In the genomic region with DNA sequence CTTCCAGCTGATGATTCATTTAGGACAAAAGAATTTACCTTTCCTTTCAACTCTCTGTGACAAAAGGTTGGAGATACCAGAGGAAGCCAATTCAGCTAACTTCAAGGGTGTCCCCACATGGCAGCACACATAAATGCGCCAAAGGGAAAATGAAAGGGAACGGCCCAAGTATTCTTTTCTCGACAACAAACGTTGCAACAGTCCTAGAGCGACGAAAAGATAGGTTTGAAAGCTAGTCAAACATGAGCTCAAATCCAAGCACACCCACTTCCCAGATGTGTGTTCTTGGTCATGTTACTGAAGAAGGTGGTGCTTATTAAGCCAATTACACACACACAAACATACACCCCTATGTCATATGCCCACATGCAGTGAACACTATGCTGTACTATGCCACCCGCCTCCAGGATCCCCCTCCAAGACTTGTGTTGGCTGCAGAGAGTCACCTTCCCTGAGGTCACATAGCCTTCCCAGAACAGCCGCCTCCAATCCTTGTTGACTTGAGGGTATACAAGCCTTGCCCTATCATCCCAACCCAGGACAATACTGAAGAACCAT, we compare ENCODE assay signal across 20 cellular contexts. TPM values are rescaled to one million over a fixed set of nuclear protein-coding genes. Genes with fewer than 3 reads are reported as not detected.
DNase-seq lines count a peak whose midpoint lies in the region; ATAC-seq and TF ChIP-seq lines count a peak whose summit lies in the region.
"Had no signal": no experiment of that assay in that cellular context is flagged by ENCODE, and none has a peak within 500 bp of the region (broad histone marks: within the 10 kb centered on the region; RNA-seq: fewer than 3 reads in every experiment).

No MANE protein-coding gene starts in this region.

- no peak overlapping the region for H2BK20ac ChIP-seq in IMR-90 (ENCODE audit: low read depth, low read length)

- H3K79me2 ChIP-seq in neural progenitor cell (ENCODE audit: low read depth), result peaks cover 83% of the 10 kb centered on the region

- WGBS in IMR-90 (ENCODE audit: extremely low coverage in 2 of 2, insufficient read length in 1 of 2), 2 experiments, result 100% methylated on average over 4 of the region's 8 CpGs; no CpG with 5 or more reads in 1 of the 2 experiments
- 43 to 54% methylated on average over 7 to 8 of the region's 8 CpGs for WGBS in esophagus squamous epithelium, 2 donors

- H3K4me1 ChIP-seq in IMR-90 (ENCODE audit: control insufficient read depth, insufficient read depth, low read length) (peaks cover 10% of the 10 kb centered on the region), esophagus squamous epithelium (peaks cover 0 to 27% (median 8%) of the 10 kb centered on the region in 3 donors), neural progenitor cell (peaks cover 17% of the 10 kb centered on the region)

- no peak overlapping the region for H3K9ac ChIP-seq in IMR-90 (ENCODE audit: low read depth, low read length)
- H3K9ac ChIP-seq in neural progenitor cell, result no peak overlapping the region

- no peak overlapping the region for H3K27ac Mint-ChIP-seq in neural progenitor cell
- H3K27ac Mint-ChIP-seq: activated T-helper 17 cell treated with anti-CD3 and anti-CD28 coated beads, Interleukin-2, amount 50 U/mL, for 72 hours; CD8-positive, alpha-beta T cell; memory B cell; natural killer cell; stimulated activated naive B cell treated with anti-CD40 and anti-IgM and Interleukin-4, amounts not matched to agents 10 μg/mL and 1 μg/mL and 100 μg/mL, for 72 hours; type B pancreatic cell had no signal

- H2BK120ac ChIP-seq in IMR-90 (ENCODE audit: low read depth, low read length), result no peak overlapping the region

- in situ Hi-C loops in IMR-90 (cut with MboI; ENCODE audit: low sequenced_read_pairs), result no loop called here

- H4K20me1 ChIP-seq in IMR-90 (ENCODE audit: insufficient read depth, low read length) (peaks cover 38% of the 10 kb centered on the region; the same call in 1 of the 2 replicates), neural progenitor cell (ENCODE audit: low read depth) (peaks cover 21% of the 10 kb centered on the region)

- no peaks in the 10 kb centered on the region for H3K27me3 Mint-ChIP-seq in neural progenitor cell (ENCODE audit: insufficient read depth, low read depth)
- H3K27me3 Mint-ChIP-seq: progenitor cell of endocrine pancreas, type B pancreatic cell had no signal

- H3K18ac ChIP-seq in IMR-90 (ENCODE audit: low read depth, low read length), result no peak overlapping the region; the same call in 1 of the 2 replicates

- H3K9me3 ChIP-seq in AG04450 (ENCODE audit: control insufficient read depth, insufficient read depth, low read length), result no peaks in the 10 kb centered on the region
- no peaks in the 10 kb centered on the region for H3K9me3 ChIP-seq in IMR-90 (ENCODE audit: control insufficient read depth, insufficient read depth, low read length)
- no peaks in the 10 kb centered on the region for H3K9me3 ChIP-seq in esophagus squamous epithelium
- no peaks in the 10 kb centered on the region for H3K9me3 ChIP-seq in neural progenitor cell (ENCODE audit: low read depth)
- H3K9me3 ChIP-seq: MG63 had no signal

- H3K9me1 ChIP-seq in IMR-90 (ENCODE audit: insufficient read depth, low read length), result peaks cover 17% of the 10 kb centered on the region

- H4K5ac ChIP-seq in IMR-90 (ENCODE audit: low read depth, low read length), result no peak overlapping the region

- H3K4me2 ChIP-seq in IMR-90 (ENCODE audit: low read depth, low read length) (no peak overlapping the region), neural progenitor cell (peak overlapping the region; percentile 27)

- dilution Hi-C loops in IMR-90 (cut with HindIII; ENCODE audit: low sequenced_read_pairs, unreplicated experiment), result no loop called here

- H3K4me3 ChIP-seq in AG04450 (ENCODE audit: low read depth, low read length) (no peak overlapping the region), IMR-90 (ENCODE audit: insufficient read depth, low read depth, low read length) (no peak overlapping the region), esophagus squamous epithelium (peak overlapping the region in 3 of 4 donors; percentile 9 to 39 (median 17)), neural progenitor cell (no peak overlapping the region)
- H3K4me3 ChIP-seq: MG63 had no signal

- H3K27ac ChIP-seq in AG04450 (ENCODE audit: low read depth, low read length) (peak overlapping the region; percentile 11), IMR-90 (ENCODE audit: insufficient read depth, low read length) (peak overlapping the region; percentile 14; the same call in 1 of the 2 replicates), esophagus squamous epithelium (peak overlapping the region; percentile 73 to 86 (median 78)), neural progenitor cell (no peak overlapping the region)

- peak overlapping the region; percentile 29 for H2AK9ac ChIP-seq in IMR-90 (replicated peaks; ENCODE audit: low read depth, low read length, poor library complexity)

- intact Hi-C loops in IMR-90 (cut with micrococcal nuclease) (no loop called here), esophagus squamous epithelium (cut with DNase I) (no loop called here)

- H4K91ac ChIP-seq in IMR-90 (ENCODE audit: insufficient read depth, low read depth, low read length), result no peak overlapping the region

- no TSS peak for BruUV-seq in IMR-90 (replicated peaks; lab: Mats Ljungman, UMichigan)

- H3K27me3 ChIP-seq in AG04450 (ENCODE audit: control insufficient read depth, insufficient read depth, low read length) (no peaks in the 10 kb centered on the region), IMR-90 (ENCODE audit: control insufficient read depth, insufficient read depth, low read length) (no peaks in the 10 kb centered on the region), esophagus squamous epithelium (no peaks in the 10 kb centered on the region), neural progenitor cell (no peaks in the 10 kb centered on the region)
- H3K27me3 ChIP-seq: MG63 had no signal

- TF ChIP-seq POLR2A in IMR-90 (IDR thresholded peaks at IDR 0.05; ENCODE audit: low read depth, low read length), result no peak
- no peak for TF ChIP-seq POLR2A in esophagus squamous epithelium (IDR thresholded peaks at IDR 0.05)

- no peak overlapping the region for H2BK5ac ChIP-seq in IMR-90 (ENCODE audit: low read depth, low read length, poor library complexity, severe bottlenecking)

- H4K8ac ChIP-seq in IMR-90 (ENCODE audit: low read depth in 2 of 2, low read length in 2 of 2), result peak overlapping the region in 1 of 2 experiments; percentile 30; a peak in 1 of 4 replicates

- peaks cover 40 to 59% of the 10 kb centered on the region in 2 experiments for H3K79me1 ChIP-seq in IMR-90 (ENCODE audit: low read depth in 1 of 2, low read length in 2 of 2)

- TF ChIP-seq CTCF in AG04450 (IDR thresholded peaks at IDR 0.05; ENCODE audit: low read depth, low read length) (no peak), IMR-90 (conservative IDR thresholded peaks at IDR 0.05; ENCODE audit: low read depth, low read length) (no peak), esophagus squamous epithelium (IDR thresholded peaks at IDR 0.05) (no peak), neural progenitor cell (IDR thresholded peaks at IDR 0.05) (no peak)

- CTCF ChIA-PET in AG04450 (lab: Charles Lee), result interaction anchor here (0.5 to 0.7 kb wide), 2 partner anchors 25 to 128 kb away, joined by 3 to 4 read pairs; no protein-coding TSS in a partner anchor
- CTCF ChIA-PET in IMR-90 (lab: Yijun Ruan, JAX), result interaction anchor here (0.5 to 0.7 kb wide), 2 partner anchors 9 to 27 kb away, joined by 3 to 4 read pairs; no protein-coding TSS in a partner anchor

- H3K56ac ChIP-seq in IMR-90 (ENCODE audit: extremely low read depth, insufficient read depth, low read length), result no peak overlapping the region

- H3K14ac ChIP-seq in IMR-90 (replicated peaks; ENCODE audit: low read depth, low read length), result peak overlapping the region; percentile 31

- H2AK5ac ChIP-seq in IMR-90 (ENCODE audit: low read depth, low read length), result no peak overlapping the region

- H2AFZ ChIP-seq in IMR-90 (replicated peaks; ENCODE audit: low read length, poor library complexity) (no peak overlapping the region), neural progenitor cell (replicated peaks) (no peak overlapping the region)

- ATAC-seq in IMR-90 (ENCODE audit: low read depth), result no peak
- ATAC-seq in HG02973 (IDR thresholded peaks at IDR 0.05; ENCODE audit: unreplicated experiment), result no peak
- no peak for ATAC-seq in HG03520 (IDR thresholded peaks at IDR 0.05; ENCODE audit: unreplicated experiment)
- no peak for ATAC-seq in GM19328 (IDR thresholded peaks at IDR 0.05; ENCODE audit: unreplicated experiment)
- ATAC-seq in HG02623 (IDR thresholded peaks at IDR 0.05; ENCODE audit: unreplicated experiment), result no peak
- ATAC-seq: activated T-helper 17 cell treated with anti-CD3 and anti-CD28 coated beads, Interleukin-2, amount 50 U/mL, for 72 hours; CD8-positive, alpha-beta T cell; natural killer cell; stimulated activated naive B cell treated with anti-CD40 and anti-IgM and Interleukin-4, amounts not matched to agents 10 μg/mL and 1 μg/mL and 100 μg/mL, for 72 hours had no signal

- no peak for TF ChIP-seq RAD21 in IMR-90 (IDR thresholded peaks at IDR 0.05; ENCODE audit: low read length)

- DNase-seq in AG04450 (ENCODE audit: low read depth, low spot score) (no peak), IMR-90 (no peak), esophagus squamous epithelium (lab: John Stamatoyannopoulos, UW) (no peak), neural progenitor cell (ENCODE audit: low spot score) (no peak)
- DNase-seq: CD8-positive, alpha-beta T cell; MG63; natural killer cell; NCI-H146; NK-92 treated with Interleukin-12 subunit alpha and Interleukin-12 subunit beta, amount 100 ng/mL, for 24 hours; SHP77; stimulated activated CD4-positive, alpha-beta T cell treated with anti-CD3 and anti-CD28 coated beads, Interleukin-12 subunit alpha, Interleukin-12 subunit beta, amount 100 ng/mL, for 4 hours; stimulated activated naive B cell treated with anti-CD40 and anti-IgM and Interleukin-4, amounts not matched to agents 10 μg/mL and 1 μg/mL and 100 μg/mL, for 72 hours had no signal

- no peaks in the 10 kb centered on the region for H3K36me3 ChIP-seq in IMR-90 (ENCODE audit: control insufficient read depth, insufficient read depth, low read length)
- no peaks in the 10 kb centered on the region for H3K36me3 ChIP-seq in esophagus squamous epithelium
- no peaks in the 10 kb centered on the region for H3K36me3 ChIP-seq in neural progenitor cell
- H3K36me3 ChIP-seq: MG63 had no signal

- no peaks in the 10 kb centered on the region for H3K9me3 Mint-ChIP-seq in neural progenitor cell
- H3K9me3 Mint-ChIP-seq: CD8-positive, alpha-beta T cell; memory B cell; natural killer cell; stimulated activated naive B cell treated with anti-CD40 and anti-IgM and Interleukin-4, amounts not matched to agents 10 μg/mL and 1 μg/mL and 100 μg/mL, for 72 hours; type B pancreatic cell had no signal

- no peak overlapping the region for H2BK15ac ChIP-seq in IMR-90 (ENCODE audit: low read depth, low read length)

- H3K36me3 Mint-ChIP-seq in neural progenitor cell, result peaks cover 1% of the 10 kb centered on the region
- H3K36me3 Mint-ChIP-seq: CD8-positive, alpha-beta T cell; memory B cell; natural killer cell; stimulated activated naive B cell treated with anti-CD40 and anti-IgM and Interleukin-4, amounts not matched to agents 10 μg/mL and 1 μg/mL and 100 μg/mL, for 72 hours; type B pancreatic cell had no signal

- peaks cover 12% of the 10 kb centered on the region for H3F3A ChIP-seq in neural progenitor cell (ENCODE audit: low read depth)

- no peak overlapping the region for H3K4me3 Mint-ChIP-seq in neural progenitor cell
- H3K4me3 Mint-ChIP-seq: activated T-helper 17 cell treated with anti-CD3 and anti-CD28 coated beads, Interleukin-2, amount 50 U/mL, for 72 hours; CD8-positive, alpha-beta T cell; memory B cell; natural killer cell; stimulated activated naive B cell treated with anti-CD40 and anti-IgM and Interleukin-4, amounts not matched to agents 10 μg/mL and 1 μg/mL and 100 μg/mL, for 72 hours; type B pancreatic cell had no signal

- H3K4me1 Mint-ChIP-seq in neural progenitor cell, result peaks cover 3% of the 10 kb centered on the region
- H3K4me1 Mint-ChIP-seq: activated T-helper 17 cell treated with anti-CD3 and anti-CD28 coated beads, Interleukin-2, amount 50 U/mL, for 72 hours; memory B cell; natural killer cell; stimulated activated naive B cell treated with anti-CD40 and anti-IgM and Interleukin-4, amounts not matched to agents 10 μg/mL and 1 μg/mL and 100 μg/mL, for 72 hours had no signal

- H3K4ac ChIP-seq in IMR-90 (ENCODE audit: low read depth, low read length), result no peak overlapping the region

- no peak overlapping the region for H3K23ac ChIP-seq in IMR-90 (ENCODE audit: low read depth, low read length)

- POLR2A ChIA-PET in AG04450 (lab: Yijun Ruan, JAX), result no interaction called here
- POLR2A ChIA-PET in IMR-90 (lab: Charles Lee; ENCODE audit: unreplicated experiment), result no interaction called here

RNA-seq across cellular contexts. Expression of a gene that starts 27.5 kb away (rescaled TPM):
- polyA plus RNA-seq in AG04450 (2011; rRNA removed) (14.2 and 15.5 TPM in 2 replicates), IMR-90 (2012; rRNA removed) (14.4 and 14.5 TPM in 2 replicates)
- 37.9 and 40.0 TPM in 2 replicates for polyA minus RNA-seq in AG04450 (2011; rRNA and poly(A)+ RNA removed)
- total RNA-seq in IMR-90 (2012; rRNA removed) (24.2 and 26.4 TPM in 2 replicates), esophagus squamous epithelium (10 to 100 TPM; 12.0 to 28.2 (median 21.1) TPM), neural progenitor cell (ENCODE audit: low replicate concordance) (40.6 and 48.4 TPM in 2 replicates)
- 6.6 and 8.8 TPM in 2 replicates for polyA plus RNA-seq in IMR-90 (2012; cell fraction: cytosol; rRNA removed)
- polyA plus RNA-seq in IMR-90 (2012; cell fraction: nucleus; rRNA removed; ENCODE audit: low replicate concordance), result 20.8 and 44.3 TPM in 2 replicates
- total RNA-seq: CD8-positive, alpha-beta T cell; natural killer cell had no signal

Comparison
In these comparisons a context has a peak if more than half of its experiments do, and no peak if none do; other contexts are left out.
1. H3K4me3 ChIP-seq: peak in esophagus squamous epithelium (3 of 4); none in AG04450 (single experiment), IMR-90 (single experiment) and neural progenitor cell (single experiment).